Comparison of ENCODE assay signal across 9 cellular contexts in the genomic region with DNA sequence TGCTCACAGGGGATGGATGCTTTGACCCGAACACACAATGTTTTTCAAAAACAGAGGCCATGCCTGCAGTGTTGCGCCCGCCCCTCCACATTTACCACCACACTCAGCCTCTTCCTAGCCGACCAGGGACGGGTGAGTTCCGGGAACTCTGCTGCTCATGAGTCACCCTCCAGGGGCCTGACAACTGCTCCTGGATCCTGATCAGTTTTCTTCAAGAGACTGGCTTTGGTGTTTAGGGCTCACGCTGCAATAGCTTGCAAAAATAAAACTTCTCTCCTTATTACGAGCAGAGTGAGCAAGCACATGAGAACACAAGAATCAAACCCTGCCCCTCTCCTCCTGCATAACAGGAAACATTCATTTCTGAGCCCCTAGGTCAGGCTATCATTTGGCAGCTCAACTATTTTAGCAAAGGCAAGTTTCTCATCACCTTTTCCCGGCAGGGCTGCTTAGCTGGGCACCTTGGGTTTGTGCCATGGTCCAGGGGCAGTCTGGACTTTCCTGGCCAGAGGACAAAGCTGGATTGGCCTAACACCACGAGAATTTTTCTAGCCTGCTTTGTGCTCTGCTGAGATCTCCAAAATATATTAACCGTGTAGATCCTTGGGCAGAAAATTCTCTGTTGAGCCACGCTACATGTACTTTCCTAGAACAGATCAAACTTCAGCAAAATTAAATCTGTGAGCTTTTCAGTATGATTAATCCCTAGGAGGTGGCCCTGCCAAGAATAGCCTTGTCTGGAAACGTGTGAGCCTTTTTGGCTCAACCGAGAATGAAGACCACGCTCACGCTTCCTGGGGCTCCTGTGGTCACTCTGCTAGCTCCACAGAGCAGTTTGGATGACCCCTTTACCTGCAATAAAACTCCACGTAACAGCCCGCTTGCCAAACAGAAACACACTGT. TPM values are rescaled to one million over a fixed set of nuclear protein-coding genes. Genes with fewer than 3 reads are reported as not detected.
DNase-seq lines count a peak whose midpoint lies in the region; ATAC-seq and TF ChIP-seq lines count a peak whose summit lies in the region.
"Had no signal": no experiment of that assay in that cellular context is flagged by ENCODE, and none has a peak within 500 bp of the region (broad histone marks: within the 10 kb centered on the region; RNA-seq: fewer than 3 reads in every experiment).

No MANE protein-coding gene starts in this region.

- peak overlapping the region; percentile 93 for H3K27ac Mint-ChIP-seq in chondrocyte (ENCODE audit: unreplicated experiment)

- peaks cover 3% of the 10 kb centered on the region for H3K36me3 Mint-ChIP-seq in chondrocyte (ENCODE audit: low read depth)

- peak overlapping the region; percentile 18 for H3K4me3 ChIP-seq in AG04450 (ENCODE audit: low read depth, low read length)
- H3K4me3 ChIP-seq: GM12878 had no signal

- peak overlapping the region; percentile 44 for H3K4me3 Mint-ChIP-seq in chondrocyte (ENCODE audit: unreplicated experiment)

- DNase-seq in AG04450 (ENCODE audit: low read depth, low spot score) (peak; percentile 61), MV-4-11 (lab: John Stamatoyannopoulos, UW) (peak; percentile 53), chondrocyte (ENCODE audit: low spot score) (no peak), midbrain (lab: John Stamatoyannopoulos, UW) (peak; percentile 39), ureter (ENCODE audit: low spot score) (peak; percentile 85), epidermal melanocyte (ENCODE audit: insufficient read length, low spot score) (no peak), occipital lobe (lab: John Stamatoyannopoulos, UW) (no peak)

- peaks cover 3% of the 10 kb centered on the region for H3K9me3 Mint-ChIP-seq in chondrocyte (ENCODE audit: low read depth)

- CTCF ChIA-PET in AG04450 (lab: Charles Lee) = interaction anchor here (0.6 to 6.1 kb wide), 3 partner anchors 11 to 306 kb away, joined by 4 to 95 read pairs (median 10); no protein-coding TSS in a partner anchor

- no peak for ATAC-seq in HG02840 (IDR thresholded peaks at IDR 0.05; ENCODE audit: low FRiP score, unreplicated experiment)

- TF ChIP-seq CTCF in AG04450 (IDR thresholded peaks at IDR 0.05; ENCODE audit: low read depth, low read length) = no peak
- TF ChIP-seq CTCF in chondrocyte (IDR thresholded peaks at IDR 0.05) = no peak

- H3K27me3 ChIP-seq in AG04450 (ENCODE audit: control insufficient read depth, insufficient read depth, low read length) = peaks cover 2% of the 10 kb centered on the region

- POLR2A ChIA-PET in AG04450 (lab: Yijun Ruan, JAX) = interaction anchor here (0.6 to 1.2 kb wide), 2 partner anchors 27 to 354 kb away, joined by 3 to 4 read pairs; no protein-coding TSS in a partner anchor

- peaks cover 36% of the 10 kb centered on the region for H3K4me1 Mint-ChIP-seq in chondrocyte (ENCODE audit: low read depth)

- H3K27me3 Mint-ChIP-seq in chondrocyte (ENCODE audit: low read depth) = no peaks in the 10 kb centered on the region

- H3K9me3 ChIP-seq in AG04450 (ENCODE audit: control insufficient read depth, insufficient read depth, low read length) = peaks cover 10% of the 10 kb centered on the region

- H3K27ac ChIP-seq in AG04450 (ENCODE audit: low read depth, low read length) = peak overlapping the region; percentile 91

RNA-seq across cellular contexts. Expression of gene SPATA12, which starts 52.7 kb away (rescaled TPM):
- polyA plus RNA-seq in AG04450 (2011; rRNA removed) = not detected in 2 replicates
- not detected in 2 replicates for polyA minus RNA-seq in AG04450 (2011; rRNA and poly(A)+ RNA removed)
- not detected in 3 replicates for total RNA-seq in chondrocyte
- not detected for total RNA-seq in ureter
- not detected for total RNA-seq in occipital lobe

Comparison
In these comparisons a context has a peak if more than half of its experiments do, and no peak if none do; other contexts are left out.
1. DNase-seq: peak in AG04450 (single experiment), MV-4-11 (single experiment), midbrain (single experiment) and ureter (single experiment); none in chondrocyte (single experiment), epidermal melanocyte (single experiment) and occipital lobe (single experiment).